In the genomic region with DNA sequence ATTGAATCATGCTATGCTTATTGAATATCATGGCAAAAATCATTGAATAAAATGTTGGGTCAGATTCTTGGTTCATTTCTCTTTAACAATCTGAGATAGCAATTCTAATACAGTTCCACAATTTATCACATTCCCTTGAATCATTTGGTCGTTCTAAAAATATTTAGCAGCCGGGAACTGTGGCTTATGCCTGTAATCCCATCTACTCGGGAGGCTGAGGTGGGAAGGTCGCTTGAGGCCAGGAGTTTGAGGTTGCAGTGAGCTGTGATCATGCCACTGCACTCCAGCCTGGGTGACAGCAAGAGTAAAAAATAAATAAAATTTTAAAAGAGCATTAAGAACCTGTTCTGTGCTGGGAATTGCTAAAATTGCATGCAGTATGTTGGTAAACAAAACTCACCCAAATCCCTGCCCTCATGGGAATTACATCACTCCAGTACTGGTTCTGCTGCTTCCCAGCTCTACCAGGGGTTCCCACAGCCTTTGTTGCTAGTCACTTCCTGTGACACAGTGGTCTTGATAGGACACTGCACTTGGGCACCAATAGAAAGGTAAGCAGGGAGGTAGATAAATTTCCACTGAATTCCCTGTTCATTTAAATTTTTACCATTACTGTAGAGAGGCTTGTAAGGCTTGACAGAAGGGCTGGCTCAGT, we compare ENCODE assay signal across 16 cellular contexts.
A peak's percentile ranks its signal among the peaks of the same experiment; 100 is the strongest.
DNase-seq lines count a peak whose midpoint lies in the region; ATAC-seq and FAIRE-seq lines count a peak whose summit lies in the region.
"Had no signal": no experiment of that assay in that cellular context is flagged by ENCODE, and none has a peak within 500 bp of the region (broad histone marks: within the 10 kb centered on the region; RNA-seq: fewer than 3 reads in every experiment).

No MANE protein-coding gene starts in this region.

- FAIRE-seq in HTR-8/SVneo (lab: Jason Lieb, UNC) = no peak

- H3K23ac ChIP-seq in mesenchymal stem cell (ENCODE audit: low read length in 2 of 2) = no peak overlapping the region

- no peak overlapping the region for H3K4me3 ChIP-seq in mesenchymal stem cell (ENCODE audit: insufficient read depth in 1 of 2, low read depth in 1 of 2, low read length in 2 of 2)

- peak; percentile 25 for DNase-seq in EH (ENCODE audit: low read depth)
- DNase-seq in HTR-8/SVneo (ENCODE audit: insufficient read length, low spot score) = peak; percentile 6
- DNase-seq in astrocyte of the hippocampus (ENCODE audit: low read depth, low spot score) = peak; percentile 22
- DNase-seq in mesenchymal stem cell = peak; percentile 50
- no peak for DNase-seq in NCI-H1092 (lab: John Stamatoyannopoulos, UW)
- no peak for DNase-seq in NCI-H1417 (lab: John Stamatoyannopoulos, UW)
- no peak for DNase-seq in NOMO-1 treated with DMSO at 0.1 percent for 48 hours (lab: John Stamatoyannopoulos, UW; ENCODE audit: unreplicated experiment)
- DNase-seq: CD4-positive, CD25-positive, alpha-beta regulatory T cell; DMS79 treated with DMSO at 0.1 percent for 48 hours; HCEC 1CT; NCI-H1105 treated with DMSO at 0.1 percent for 48 hours; NCI-H1930; NCI-H510A; OCI-M1 had no signal

- no peak overlapping the region for H4K91ac ChIP-seq in mesenchymal stem cell (ENCODE audit: low read length)

- peak overlapping the region in 1 of 2 experiments; percentile 74 for H3K14ac ChIP-seq in mesenchymal stem cell (ENCODE audit: low read length in 2 of 2)

- no peak overlapping the region for H2BK5ac ChIP-seq in mesenchymal stem cell (ENCODE audit: low read depth, low read length, poor library complexity, severe bottlenecking)

- 39% methylated on average over 4 of the region's 4 CpGs for WGBS in mesenchymal stem cell

- peaks cover 3% of the 10 kb centered on the region for H3K4me1 ChIP-seq in mesenchymal stem cell (ENCODE audit: control insufficient read depth, insufficient read depth, low read depth, low read length)

- H2AK5ac ChIP-seq in mesenchymal stem cell (ENCODE audit: low read length, severe bottlenecking) = no peak overlapping the region

- H2BK12ac ChIP-seq in mesenchymal stem cell (ENCODE audit: low read length in 2 of 2) = no peak overlapping the region

- no peak overlapping the region for H3K4ac ChIP-seq in mesenchymal stem cell (ENCODE audit: low read depth in 1 of 2, low read length in 2 of 2)

- no peak overlapping the region for H2AFZ ChIP-seq in mesenchymal stem cell (ENCODE audit: low read depth, low read length)

- no peak overlapping the region for H4K8ac ChIP-seq in mesenchymal stem cell (ENCODE audit: low read length)

- no peak overlapping the region for H3K9ac ChIP-seq in mesenchymal stem cell (ENCODE audit: low read length)

- H3K27me3 ChIP-seq in mesenchymal stem cell (ENCODE audit: control insufficient read depth in 1 of 2, insufficient read depth in 1 of 2, low read length in 2 of 2) = no peaks in the 10 kb centered on the region

- H2BK15ac ChIP-seq in mesenchymal stem cell (ENCODE audit: low read depth, poor library complexity, severe bottlenecking) = no peak overlapping the region

- no peak overlapping the region for H3K27ac ChIP-seq in mesenchymal stem cell (ENCODE audit: low read length, poor library complexity, severe bottlenecking)
- H3K27ac ChIP-seq: RWPE1 had no signal

- no peaks in the 10 kb centered on the region for H3K79me1 ChIP-seq in mesenchymal stem cell (replicated peaks; ENCODE audit: low read length, poor library complexity, severe bottlenecking)

- no peak overlapping the region for H3K4me2 ChIP-seq in mesenchymal stem cell (ENCODE audit: low read length, poor library complexity, severe bottlenecking)

- H3K36me3 ChIP-seq in mesenchymal stem cell (ENCODE audit: control insufficient read depth in 1 of 2, insufficient read depth in 2 of 2, low read depth in 1 of 2, low read length in 2 of 2) = no peaks in the 10 kb centered on the region

- no peak for ATAC-seq in GM18520 (IDR thresholded peaks at IDR 0.05; ENCODE audit: unreplicated experiment)

- H3K18ac ChIP-seq in mesenchymal stem cell (ENCODE audit: low read depth in 1 of 2, low read length in 2 of 2) = no peak overlapping the region

- H3K9me3 ChIP-seq in mesenchymal stem cell (ENCODE audit: control insufficient read depth, low read length) = no peaks in the 10 kb centered on the region

- H2BK120ac ChIP-seq in mesenchymal stem cell (ENCODE audit: low read depth, low read length) = no peak overlapping the region

Comparison
In these comparisons a context has a peak if more than half of its experiments do, and no peak if none do; other contexts are left out.
1. DNase-seq: peak in EH (single experiment), HTR-8/SVneo (single experiment), astrocyte of the hippocampus (single experiment) and mesenchymal stem cell (single experiment); none in NCI-H1092 (single experiment), NCI-H1417 (0 of 3) and NOMO-1 treated with DMSO at 0.1 percent for 48 hours (single experiment).